ENCODE assay signal across 15 cellular contexts in the genomic region with DNA sequence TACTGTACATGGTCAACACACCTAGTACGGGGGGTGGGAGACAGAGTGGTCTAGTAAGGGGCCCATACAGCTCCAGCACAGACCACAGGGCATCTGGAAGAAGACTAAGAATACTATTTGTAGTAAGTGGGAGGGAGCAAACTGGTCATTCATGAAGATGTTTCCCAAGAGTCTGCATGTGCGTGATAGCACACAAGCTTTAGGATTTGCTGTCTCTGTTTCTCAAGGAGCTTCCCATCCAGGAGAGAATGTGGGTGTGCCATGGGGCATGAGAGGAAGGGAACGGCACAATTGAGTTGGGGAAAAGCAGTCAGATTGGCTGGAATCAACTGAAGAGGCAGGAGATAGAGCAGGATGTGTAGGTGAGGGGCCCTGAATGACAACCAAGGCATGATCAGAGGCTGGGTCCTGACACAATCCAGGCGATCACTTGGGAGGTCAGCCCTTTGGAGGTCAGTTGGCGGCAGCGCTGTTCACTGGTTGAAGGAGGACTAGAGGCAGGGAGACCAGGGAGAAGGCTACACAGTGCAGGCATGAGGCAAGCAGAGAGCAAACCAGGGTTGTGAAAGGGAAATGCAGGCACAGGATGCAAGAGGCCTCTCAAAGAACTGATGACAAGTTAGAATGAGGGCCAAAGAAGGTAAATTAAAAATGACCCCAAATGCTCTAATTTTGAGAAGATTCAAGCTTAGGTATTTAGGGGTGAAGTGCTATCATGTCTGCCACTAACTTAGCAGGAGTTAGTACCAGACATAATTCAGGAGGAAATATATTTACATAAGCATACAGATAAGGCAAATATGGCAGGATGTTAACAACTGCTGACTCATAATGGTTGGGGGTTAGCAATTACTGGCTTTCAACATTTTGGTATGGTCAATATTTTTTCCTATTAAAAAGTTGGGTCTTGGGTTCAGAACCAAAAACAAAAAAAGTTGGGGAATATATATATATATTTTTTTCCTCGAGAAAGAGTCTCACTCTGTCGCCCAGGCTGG. TPM values are rescaled to one million over a fixed set of nuclear protein-coding genes. Genes with fewer than 3 reads are reported as not detected.
DNase-seq lines count a peak whose midpoint lies in the region; ATAC-seq lines count a peak whose summit lies in the region.
"Had no signal": no experiment of that assay in that cellular context is flagged by ENCODE, and none has a peak within 500 bp of the region (broad histone marks: within the 10 kb centered on the region; RNA-seq: fewer than 3 reads in every experiment).

No MANE protein-coding gene starts in this region.

- peaks cover 89% of the 10 kb centered on the region for H4K20me1 ChIP-seq in Karpas-422 (ENCODE audit: insufficient read depth, low read depth, low read length)

- H3K4me3 ChIP-seq in Karpas-422 (ENCODE audit: low read length): no peak overlapping the region
- H3K4me3 ChIP-seq: esophagus squamous epithelium, PC-9, uterus had no signal

- peaks cover 71% of the 10 kb centered on the region for H3K79me2 ChIP-seq in Karpas-422 (ENCODE audit: low read length)

- H3K9me2 ChIP-seq in Karpas-422 (replicated peaks; ENCODE audit: insufficient read depth, low read length): no peaks in the 10 kb centered on the region

- peaks cover 79% of the 10 kb centered on the region for H3K4me1 ChIP-seq in Karpas-422 (ENCODE audit: low read length)
- H3K4me1 ChIP-seq: uterus had no signal

- H3K27ac ChIP-seq in Karpas-422 (ENCODE audit: low read length): no peak overlapping the region
- H3K27ac ChIP-seq: esophagus squamous epithelium, PC-9, uterus had no signal

- H3K27me3 ChIP-seq in Karpas-422 (ENCODE audit: low read length): no peaks in the 10 kb centered on the region
- H3K27me3 ChIP-seq: esophagus squamous epithelium, uterus had no signal

- H3K27ac Mint-ChIP-seq in activated CD4-positive, alpha-beta memory T cell treated with anti-CD3 and anti-CD28 coated beads, Interleukin-2, amount 10 ng/mL, durations not matched to agents 7 days and 5 days: peak overlapping the region; percentile 73
- H3K27ac Mint-ChIP-seq in activated CD4-positive, alpha-beta memory T cell treated with anti-CD3 and anti-CD28 coated beads for 36 hours: no peak overlapping the region
- H3K27ac Mint-ChIP-seq in natural killer cell treated with Interleukin-12 subunit alpha and Interleukin-12 subunit beta and Interleukin-15 and Interleukin-18, amount 100 ng/mL, for 72 hours: peak overlapping the region; percentile 74 to 83
- H3K27ac Mint-ChIP-seq: progenitor cell of endocrine pancreas had no signal

- peak; percentile 63 to 77 for ATAC-seq in natural killer cell treated with Interleukin-12 subunit alpha and Interleukin-12 subunit beta and Interleukin-15 and Interleukin-18, amount 100 ng/mL, for 72 hours
- no peak for ATAC-seq in GM21529 (IDR thresholded peaks at IDR 0.05; ENCODE audit: unreplicated experiment)

- POLR2A ChIA-PET in activated CD4-positive, alpha-beta memory T cell treated with anti-CD3 and anti-CD28 coated beads, Interleukin-2, amount 10 ng/mL, durations not matched to agents 7 days and 5 days (lab: Charles Lee): no interaction called here
- POLR2A ChIA-PET in activated CD4-positive, alpha-beta memory T cell treated with anti-CD3 and anti-CD28 coated beads for 36 hours (lab: Charles Lee): no interaction called here

- DNase-seq in activated CD4-positive, alpha-beta memory T cell treated with anti-CD3 and anti-CD28 coated beads, Interleukin-2, amount 10 ng/mL, durations not matched to agents 7 days and 5 days: no peak
- no peak for DNase-seq in activated CD4-positive, alpha-beta memory T cell treated with anti-CD3 and anti-CD28 coated beads for 36 hours
- DNase-seq in Karpas-422 (no peak), amniotic epithelial cell (ENCODE audit: low read depth) (peak; percentile 81), medulla oblongata (ENCODE audit: extremely low spot score) (no peak), head of caudate nucleus (no peak)
- DNase-seq in natural killer cell treated with Interleukin-12 subunit alpha and Interleukin-12 subunit beta and Interleukin-15 and Interleukin-18, amount 100 ng/mL, for 72 hours (ENCODE audit: low spot score): no peak
- DNase-seq: activated naive CD4-positive, alpha-beta T cell treated with Interleukin-2 at 50 U/mL for 16 hours; esophagus squamous epithelium; NCI-H2227 treated with DMSO at 0.1 percent for 48 hours; PC-9; stimulated activated CD4-positive, alpha-beta T cell treated with anti-CD3 and anti-CD28 coated beads, Interleukin-1b, Interleukin-23, amount 100 ng/mL, for 48 hours; uterus had no signal

- H3K9me3 ChIP-seq in Karpas-422 (ENCODE audit: low read length): no peaks in the 10 kb centered on the region
- H3K9me3 ChIP-seq: esophagus squamous epithelium, uterus had no signal

- H2AFZ ChIP-seq in Karpas-422 (ENCODE audit: low read length): no peak overlapping the region
- H2AFZ ChIP-seq: PC-9 had no signal

- CTCF ChIA-PET in activated CD4-positive, alpha-beta memory T cell treated with anti-CD3 and anti-CD28 coated beads, Interleukin-2, amount 10 ng/mL, durations not matched to agents 7 days and 5 days (lab: Charles Lee): interaction anchor here (2.0 kb wide), 1 partner anchor 11 kb away, joined by 9 read pairs; the partner anchor contains the start of gene UBE2O
- CTCF ChIA-PET in activated CD4-positive, alpha-beta memory T cell treated with anti-CD3 and anti-CD28 coated beads for 36 hours (lab: Charles Lee): interaction anchor here (1.2 to 2.5 kb wide), 3 partner anchors 45 to 81 kb away, joined by 3 to 8 read pairs (median 5); partner anchors contain the start of gene SPHK1

- intact Hi-C loops in activated CD4-positive, alpha-beta memory T cell treated with anti-CD3 and anti-CD28 coated beads for 36 hours (cut with micrococcal nuclease): no loop called here
- intact Hi-C loops in head of caudate nucleus (cut with DNase I): no loop called here

- no peak overlapping the region for H3K4me3 Mint-ChIP-seq in activated CD4-positive, alpha-beta memory T cell treated with anti-CD3 and anti-CD28 coated beads, Interleukin-2, amount 10 ng/mL, durations not matched to agents 7 days and 5 days
- no peak overlapping the region for H3K4me3 Mint-ChIP-seq in activated CD4-positive, alpha-beta memory T cell treated with anti-CD3 and anti-CD28 coated beads for 36 hours
- peak overlapping the region; percentile 49 for H3K4me3 Mint-ChIP-seq in natural killer cell treated with Interleukin-12 subunit alpha and Interleukin-12 subunit beta and Interleukin-15 and Interleukin-18, amount 100 ng/mL, for 72 hours

- H3K36me3 ChIP-seq in Karpas-422 (ENCODE audit: insufficient read depth, low read length): no peaks in the 10 kb centered on the region
- H3K36me3 ChIP-seq: esophagus squamous epithelium, uterus had no signal

- H3K36me3 Mint-ChIP-seq in activated CD4-positive, alpha-beta memory T cell treated with anti-CD3 and anti-CD28 coated beads, Interleukin-2, amount 10 ng/mL, durations not matched to agents 7 days and 5 days (ENCODE audit: low read depth): peaks cover 3% of the 10 kb centered on the region
- H3K36me3 Mint-ChIP-seq in activated CD4-positive, alpha-beta memory T cell treated with anti-CD3 and anti-CD28 coated beads for 36 hours: no peaks in the 10 kb centered on the region
- no peaks in the 10 kb centered on the region for H3K36me3 Mint-ChIP-seq in natural killer cell treated with Interleukin-12 subunit alpha and Interleukin-12 subunit beta and Interleukin-15 and Interleukin-18, amount 100 ng/mL, for 72 hours

- H3K9ac ChIP-seq in Karpas-422 (ENCODE audit: low read length): no peak overlapping the region; the same call in 1 of the 2 replicates

- no peaks in the 10 kb centered on the region for H3K27me3 Mint-ChIP-seq in activated CD4-positive, alpha-beta memory T cell treated with anti-CD3 and anti-CD28 coated beads, Interleukin-2, amount 10 ng/mL, durations not matched to agents 7 days and 5 days
- H3K27me3 Mint-ChIP-seq in activated CD4-positive, alpha-beta memory T cell treated with anti-CD3 and anti-CD28 coated beads for 36 hours: no peaks in the 10 kb centered on the region
- H3K27me3 Mint-ChIP-seq in natural killer cell treated with Interleukin-12 subunit alpha and Interleukin-12 subunit beta and Interleukin-15 and Interleukin-18, amount 100 ng/mL, for 72 hours: no peaks in the 10 kb centered on the region
- H3K27me3 Mint-ChIP-seq: progenitor cell of endocrine pancreas had no signal

- peaks cover 68% of the 10 kb centered on the region for H3K4me1 Mint-ChIP-seq in activated CD4-positive, alpha-beta memory T cell treated with anti-CD3 and anti-CD28 coated beads, Interleukin-2, amount 10 ng/mL, durations not matched to agents 7 days and 5 days
- H3K4me1 Mint-ChIP-seq in activated CD4-positive, alpha-beta memory T cell treated with anti-CD3 and anti-CD28 coated beads for 36 hours (ENCODE audit: low read depth): peaks cover 60% of the 10 kb centered on the region
- peaks cover 64 to 89% of the 10 kb centered on the region in 2 donors for H3K4me1 Mint-ChIP-seq in natural killer cell treated with Interleukin-12 subunit alpha and Interleukin-12 subunit beta and Interleukin-15 and Interleukin-18, amount 100 ng/mL, for 72 hours (ENCODE audit: low read depth in 2 of 2)

- no peaks in the 10 kb centered on the region for H3K9me3 Mint-ChIP-seq in activated CD4-positive, alpha-beta memory T cell treated with anti-CD3 and anti-CD28 coated beads, Interleukin-2, amount 10 ng/mL, durations not matched to agents 7 days and 5 days
- H3K9me3 Mint-ChIP-seq in activated CD4-positive, alpha-beta memory T cell treated with anti-CD3 and anti-CD28 coated beads for 36 hours: no peaks in the 10 kb centered on the region
- no peaks in the 10 kb centered on the region for H3K9me3 Mint-ChIP-seq in natural killer cell treated with Interleukin-12 subunit alpha and Interleukin-12 subunit beta and Interleukin-15 and Interleukin-18, amount 100 ng/mL, for 72 hours

- peak overlapping the region; percentile 19 for H3K4me2 ChIP-seq in Karpas-422 (ENCODE audit: low read depth, low read length, poor library complexity, severe bottlenecking)
- H3K4me2 ChIP-seq: PC-9 had no signal

RNA-seq across cellular contexts. Expression of gene UBE2O, which starts 10.3 kb away (rescaled TPM):
- 10 to 100 TPM; 26.5 to 28.9 TPM for total RNA-seq in activated CD4-positive, alpha-beta memory T cell treated with anti-CD3 and anti-CD28 coated beads, Interleukin-2, amount 10 ng/mL, durations not matched to agents 7 days and 5 days
- total RNA-seq in activated CD4-positive, alpha-beta memory T cell treated with anti-CD3 and anti-CD28 coated beads for 36 hours: 10 to 100 TPM; 24.5 to 25.2 TPM
- 10.5 and 19.9 TPM in 2 replicates for total RNA-seq in Karpas-422 (2014; rRNA removed; shearing (Covaris generic); ENCODE audit: low replicate concordance)
- total RNA-seq in natural killer cell treated with Interleukin-12 subunit alpha and Interleukin-12 subunit beta and Interleukin-15 and Interleukin-18, amount 100 ng/mL, for 72 hours: 10 to 100 TPM; 46.7 to 66.9 TPM

RNA-seq across cellular contexts. Expression of gene AANAT, which starts 24.8 kb away (rescaled TPM):
- not detected for total RNA-seq in activated CD4-positive, alpha-beta memory T cell treated with anti-CD3 and anti-CD28 coated beads, Interleukin-2, amount 10 ng/mL, durations not matched to agents 7 days and 5 days
- total RNA-seq in activated CD4-positive, alpha-beta memory T cell treated with anti-CD3 and anti-CD28 coated beads for 36 hours: not detected
- not detected in 2 replicates for total RNA-seq in Karpas-422 (2014; rRNA removed; shearing (Covaris generic); ENCODE audit: low replicate concordance)
- total RNA-seq in natural killer cell treated with Interleukin-12 subunit alpha and Interleukin-12 subunit beta and Interleukin-15 and Interleukin-18, amount 100 ng/mL, for 72 hours: under 1 TPM in 1 of 2 donors, not detected in 1; 0.78 TPM
- total RNA-seq: esophagus squamous epithelium, PC-9, progenitor cell of endocrine pancreas, uterus had no signal

RNA-seq across cellular contexts. Expression of gene SPHK1, which starts 58.2 kb away (rescaled TPM):
- 1 to 10 TPM; 2.8 to 3.4 TPM for total RNA-seq in activated CD4-positive, alpha-beta memory T cell treated with anti-CD3 and anti-CD28 coated beads, Interleukin-2, amount 10 ng/mL, durations not matched to agents 7 days and 5 days
- total RNA-seq in activated CD4-positive, alpha-beta memory T cell treated with anti-CD3 and anti-CD28 coated beads for 36 hours: 10 to 100 TPM in 1 of 2 experiments, 1 to 10 TPM in 1; 9.9 to 11.4 TPM
- 0.67 and 3.9 TPM in 2 replicates for total RNA-seq in Karpas-422 (2014; rRNA removed; shearing (Covaris generic); ENCODE audit: low replicate concordance)
- total RNA-seq in natural killer cell treated with Interleukin-12 subunit alpha and Interleukin-12 subunit beta and Interleukin-15 and Interleukin-18, amount 100 ng/mL, for 72 hours: 10 to 100 TPM; 13.9 to 14.5 TPM

RNA-seq across cellular contexts. Expression of gene RHBDF2, which starts 58.6 kb away (rescaled TPM):
- 10 to 100 TPM; 33.2 to 33.8 TPM for total RNA-seq in activated CD4-positive, alpha-beta memory T cell treated with anti-CD3 and anti-CD28 coated beads, Interleukin-2, amount 10 ng/mL, durations not matched to agents 7 days and 5 days
- 10 to 100 TPM; 28.9 to 30.0 TPM for total RNA-seq in activated CD4-positive, alpha-beta memory T cell treated with anti-CD3 and anti-CD28 coated beads for 36 hours
- 5.1 and 5.4 TPM in 2 replicates for total RNA-seq in Karpas-422 (2014; rRNA removed; shearing (Covaris generic); ENCODE audit: low replicate concordance)
- total RNA-seq in natural killer cell treated with Interleukin-12 subunit alpha and Interleukin-12 subunit beta and Interleukin-15 and Interleukin-18, amount 100 ng/mL, for 72 hours: 100 to 1,000 TPM; 156 to 234 TPM
